In genomic region chr7:116863168-116863670, GRCh38 we compare ENCODE assay signal across 8 cellular contexts. TPM values are rescaled to one million over a fixed set of nuclear protein-coding genes. Genes with fewer than 3 reads are reported as not detected.
DNase-seq lines count a peak whose midpoint lies in the region; ATAC-seq, FAIRE-seq and TF ChIP-seq lines count a peak whose summit lies in the region.

No MANE protein-coding gene starts in this region.

- H3K4me1 Mint-ChIP-seq in activated T-cell treated with anti-CD3 and anti-CD28 coated beads, Interleukin-2, amount 50 U/mL, for 4 hours (ENCODE audit: low read depth) = peaks cover 52% of the 10 kb centered on the region
- H3K4me1 Mint-ChIP-seq in osteocyte (ENCODE audit: unreplicated experiment) = peaks cover 34% of the 10 kb centered on the region

- H2AFZ ChIP-seq in KMS-11 (ENCODE audit: low read depth) = peak overlapping the region; percentile 66; the same call in 1 of the 2 replicates

- peaks cover 56% of the 10 kb centered on the region for H3K79me2 ChIP-seq in KMS-11 (ENCODE audit: insufficient read depth, low read depth)

- peak overlapping the region; percentile 82 for H3K9ac ChIP-seq in KMS-11

- H3K9me3 ChIP-seq in gastroesophageal sphincter = no peaks in the 10 kb centered on the region

- no peak for TF ChIP-seq POLR2A in gastroesophageal sphincter (IDR thresholded peaks at IDR 0.05)

- no peak for FAIRE-seq in GM19239 (lab: Jason Lieb, UNC)

- peak overlapping the region; percentile 98 for H3K4me3 Mint-ChIP-seq in activated T-cell treated with anti-CD3 and anti-CD28 coated beads, Interleukin-2, amount 50 U/mL, for 4 hours
- H3K4me3 Mint-ChIP-seq in osteocyte (ENCODE audit: unreplicated experiment) = peak overlapping the region; percentile 95

- peak overlapping the region; percentile 72 for H3K4me2 ChIP-seq in KMS-11

- H3K9me3 Mint-ChIP-seq in activated T-cell treated with anti-CD3 and anti-CD28 coated beads, Interleukin-2, amount 50 U/mL, for 4 hours = no peaks in the 10 kb centered on the region
- H3K9me3 Mint-ChIP-seq in osteocyte (ENCODE audit: unreplicated experiment) = no peaks in the 10 kb centered on the region

- ATAC-seq in activated T-cell treated with anti-CD3 and anti-CD28 coated beads, Interleukin-2, amount 50 U/mL, for 4 hours = no peak
- ATAC-seq in gastroesophageal sphincter (no peak), HG02571 (IDR thresholded peaks at IDR 0.05; ENCODE audit: unreplicated experiment) (no peak), HG03439 (IDR thresholded peaks at IDR 0.05; ENCODE audit: unreplicated experiment) (no peak)

- H3K27me3 ChIP-seq in KMS-11 (ENCODE audit: insufficient read depth, low read depth) (no peaks in the 10 kb centered on the region), gastroesophageal sphincter (no peaks in the 10 kb centered on the region)

- no peak for TF ChIP-seq EP300 in gastroesophageal sphincter (IDR thresholded peaks at IDR 0.05)

- peaks cover 29% of the 10 kb centered on the region for H3K4me1 ChIP-seq in KMS-11 (ENCODE audit: low read depth, poor library complexity, severe bottlenecking)
- peaks cover 0 to 59% (median 0%) of the 10 kb centered on the region in 3 donors for H3K4me1 ChIP-seq in gastroesophageal sphincter

- H4K20me1 ChIP-seq in KMS-11 (ENCODE audit: insufficient read depth) = peaks cover 28% of the 10 kb centered on the region

- DNase-seq in GM19239 (ENCODE audit: insufficient read length, low spot score) (peak; percentile 7), osteocyte (ENCODE audit: extremely low spot score, unreplicated experiment) (no peak)
- peak; percentile 7 for DNase-seq in activated T-cell treated with anti-CD3 and anti-CD28 coated beads, Interleukin-2, amount 50 U/mL, for 4 hours

- H3K36me3 ChIP-seq in KMS-11 (ENCODE audit: insufficient read depth) = no peaks in the 10 kb centered on the region
- no peaks in the 10 kb centered on the region for H3K36me3 ChIP-seq in gastroesophageal sphincter

- WGBS in gastroesophageal sphincter (ENCODE audit: low coverage in 1 of 2), 2 donors = 0 to 1% methylated on average over 12 of the region's 15 CpGs

- no peak for TF ChIP-seq CTCF in C4-2B (conservative IDR thresholded peaks at IDR 0.05)
- 0 out of 2 replicates have a peak, but pooled peaks have one; percentile 20 for TF ChIP-seq CTCF in KMS-11 (conservative IDR thresholded peaks at IDR 0.05; ENCODE audit: low read depth, low read length)
- TF ChIP-seq CTCF in gastroesophageal sphincter (IDR thresholded peaks at IDR 0.05) = peak in 2 of 4 experiments; percentile 5 to 19
- no peak for TF ChIP-seq CTCF in osteocyte (IDR thresholded peaks at IDR 0.05)

- peak overlapping the region; percentile 97 for H3K27ac Mint-ChIP-seq in osteocyte (ENCODE audit: unreplicated experiment)

- H3K27ac ChIP-seq in C4-2B = peak overlapping the region; percentile 85
- peak overlapping the region; percentile 73 for H3K27ac ChIP-seq in KMS-11
- H3K27ac ChIP-seq in gastroesophageal sphincter = peak overlapping the region; percentile 95 to 97 (median 96)

- H3K4me3 ChIP-seq in KMS-11 (IDR thresholded peaks at IDR 0.05; ENCODE audit: insufficient read depth, low read depth, low read length) (no peak overlapping the region), gastroesophageal sphincter (peak overlapping the region; percentile 66 to 83)

- peaks cover 5% of the 10 kb centered on the region for H3K27me3 Mint-ChIP-seq in activated T-cell treated with anti-CD3 and anti-CD28 coated beads, Interleukin-2, amount 50 U/mL, for 4 hours (ENCODE audit: low read depth)
- no peaks in the 10 kb centered on the region for H3K27me3 Mint-ChIP-seq in osteocyte (ENCODE audit: unreplicated experiment)

- H3K36me3 Mint-ChIP-seq in activated T-cell treated with anti-CD3 and anti-CD28 coated beads, Interleukin-2, amount 50 U/mL, for 4 hours (ENCODE audit: insufficient read depth) = peaks cover 6% of the 10 kb centered on the region
- H3K36me3 Mint-ChIP-seq in osteocyte (ENCODE audit: unreplicated experiment) = peaks cover 3% of the 10 kb centered on the region

RNA-seq across cellular contexts. Expression of gene CAPZA2, which starts 0.8 kb away (rescaled TPM):
- 100 to 1,000 TPM; 172 to 178 (median 175) TPM for total RNA-seq in activated T-cell treated with anti-CD3 and anti-CD28 coated beads, Interleukin-2, amount 50 U/mL, for 4 hours
- 100 to 1,000 TPM; 171 to 275 (median 201) TPM for total RNA-seq in gastroesophageal sphincter
- total RNA-seq in osteocyte = 194 and 207 TPM in 2 replicates
